In genomic region chr7:50614721-50615518, GRCh38 we compare ENCODE assay signal across 12 cellular contexts. TPM values are rescaled to one million over a fixed set of nuclear protein-coding genes. Genes with fewer than 3 reads are reported as not detected.
DNase-seq lines count a peak whose midpoint lies in the region; ATAC-seq and TF ChIP-seq lines count a peak whose summit lies in the region.
"Had no signal": no experiment of that assay in that cellular context is flagged by ENCODE, and none has a peak within 500 bp of the region (broad histone marks: within the 10 kb centered on the region; RNA-seq: fewer than 3 reads in every experiment).

No MANE protein-coding gene starts in this region.

- peaks cover 11% of the 10 kb centered on the region for H3K4me1 Mint-ChIP-seq in activated CD4-positive, alpha-beta T cell treated with anti-CD3 and anti-CD28 coated beads, Interleukin-2, amount 10 ng/mL, durations not matched to agents 24 days and 14 days
- peaks cover 21% of the 10 kb centered on the region for H3K4me1 Mint-ChIP-seq in stimulated activated effector memory CD8-positive, alpha-beta T cell treated with anti-CD3 and anti-CD28 coated beads, Interleukin-12 subunit alpha, Interleukin-12 subunit beta, amount 100 ng/mL, for 72 hours

- H3K36me3 Mint-ChIP-seq in activated CD4-positive, alpha-beta T cell treated with anti-CD3 and anti-CD28 coated beads, Interleukin-2, amount 10 ng/mL, durations not matched to agents 24 days and 14 days (ENCODE audit: low read depth) = no peaks in the 10 kb centered on the region
- no peaks in the 10 kb centered on the region for H3K36me3 Mint-ChIP-seq in stimulated activated effector memory CD8-positive, alpha-beta T cell treated with anti-CD3 and anti-CD28 coated beads, Interleukin-12 subunit alpha, Interleukin-12 subunit beta, amount 100 ng/mL, for 72 hours
- H3K36me3 Mint-ChIP-seq: activated naive CD4-positive, alpha-beta T cell treated with anti-CD3 and anti-CD28 coated beads, Interleukin-2, amount 50 U/mL, for 72 hours; T-cell had no signal

- intact Hi-C loops in activated CD4-positive, alpha-beta T cell treated with anti-CD3 and anti-CD28 coated beads, Interleukin-2, amount 10 ng/mL, durations not matched to agents 24 days and 14 days (cut with micrococcal nuclease) = loop anchor here (5.0 kb wide), 4 partner anchors 47 to 507 kb away; no protein-coding TSS in a partner anchor

- no peak for TF ChIP-seq CTCF in fibroblast of the aortic adventitia (IDR thresholded peaks at IDR 0.05; ENCODE audit: insufficient read depth, low read length)

- peak; percentile 65 for DNase-seq in activated CD4-positive, alpha-beta T cell treated with anti-CD3 and anti-CD28 coated beads, Interleukin-2, amount 10 ng/mL, durations not matched to agents 24 days and 14 days
- no peak for DNase-seq in activated CD4-positive, alpha-beta T cell treated with anti-CD3 and anti-CD28 coated beads, Interleukin-2, amount 50 U/mL, for 1 hour
- DNase-seq in RPMI8226 (peak; percentile 33), fibroblast of the aortic adventitia (ENCODE audit: low read depth) (peak; percentile 5), GM03348 (ENCODE audit: low spot score) (no peak)
- peak in 1 of 2 donors; percentile 47 for DNase-seq in stimulated activated effector memory CD8-positive, alpha-beta T cell treated with anti-CD3 and anti-CD28 coated beads, Interleukin-12 subunit alpha, Interleukin-12 subunit beta, amount 100 ng/mL, for 72 hours (ENCODE audit: low spot score in 2 of 2)
- DNase-seq: stimulated activated CD4-positive, alpha-beta T cell treated with anti-CD3 and anti-CD28 coated beads, Interleukin-1b, Interleukin-23, amount 100 ng/mL, for 48 hours; T-cell had no signal

- H3K27ac Mint-ChIP-seq in activated CD4-positive, alpha-beta T cell treated with anti-CD3 and anti-CD28 coated beads, Interleukin-2, amount 10 ng/mL, durations not matched to agents 24 days and 14 days = no peak overlapping the region
- no peak overlapping the region for H3K27ac Mint-ChIP-seq in stimulated activated effector memory CD8-positive, alpha-beta T cell treated with anti-CD3 and anti-CD28 coated beads, Interleukin-12 subunit alpha, Interleukin-12 subunit beta, amount 100 ng/mL, for 72 hours

- H3K4me3 Mint-ChIP-seq in activated CD4-positive, alpha-beta T cell treated with anti-CD3 and anti-CD28 coated beads, Interleukin-2, amount 10 ng/mL, durations not matched to agents 24 days and 14 days = no peak overlapping the region
- no peak overlapping the region for H3K4me3 Mint-ChIP-seq in stimulated activated effector memory CD8-positive, alpha-beta T cell treated with anti-CD3 and anti-CD28 coated beads, Interleukin-12 subunit alpha, Interleukin-12 subunit beta, amount 100 ng/mL, for 72 hours
- H3K4me3 Mint-ChIP-seq: T-cell had no signal

- no peak overlapping the region for H3K4me3 ChIP-seq in fibroblast of the aortic adventitia (ENCODE audit: low read depth, low read length)
- H3K4me3 ChIP-seq: BLaER1 treated with 17β-estradiol and CSF1 and Interleukin-3, amounts not matched to agents 10 nM and 100 nM had no signal

- H3K27me3 Mint-ChIP-seq in activated CD4-positive, alpha-beta T cell treated with anti-CD3 and anti-CD28 coated beads, Interleukin-2, amount 10 ng/mL, durations not matched to agents 24 days and 14 days = peaks cover 42% of the 10 kb centered on the region
- H3K27me3 Mint-ChIP-seq: T-cell had no signal

- no peaks in the 10 kb centered on the region for H3K9me3 Mint-ChIP-seq in activated CD4-positive, alpha-beta T cell treated with anti-CD3 and anti-CD28 coated beads, Interleukin-2, amount 10 ng/mL, durations not matched to agents 24 days and 14 days
- no peaks in the 10 kb centered on the region for H3K9me3 Mint-ChIP-seq in stimulated activated effector memory CD8-positive, alpha-beta T cell treated with anti-CD3 and anti-CD28 coated beads, Interleukin-12 subunit alpha, Interleukin-12 subunit beta, amount 100 ng/mL, for 72 hours
- H3K9me3 Mint-ChIP-seq: activated naive CD4-positive, alpha-beta T cell treated with anti-CD3 and anti-CD28 coated beads, Interleukin-2, amount 50 U/mL, for 72 hours; T-cell had no signal

- peak; percentile 45 for ATAC-seq in stimulated activated effector memory CD8-positive, alpha-beta T cell treated with anti-CD3 and anti-CD28 coated beads, Interleukin-12 subunit alpha, Interleukin-12 subunit beta, amount 100 ng/mL, for 72 hours
- ATAC-seq in HG03025 (IDR thresholded peaks at IDR 0.05; ENCODE audit: low FRiP score, unreplicated experiment) (no peak), HG03196 (IDR thresholded peaks at IDR 0.05; ENCODE audit: unreplicated experiment) (no peak)

RNA-seq across cellular contexts. Expression of gene DDC, which starts 49.7 kb away (rescaled TPM):
- total RNA-seq in activated CD4-positive, alpha-beta T cell treated with anti-CD3 and anti-CD28 coated beads, Interleukin-2, amount 10 ng/mL, durations not matched to agents 24 days and 14 days = 0.19 and 0.35 TPM in 2 replicates
- total RNA-seq in fibroblast of the aortic adventitia (ENCODE audit: low replicate concordance) = not detected in 2 replicates
- total RNA-seq: T-cell had no signal

Comparison
In these comparisons a context has a peak if more than half of its experiments do, and no peak if none do; other contexts are left out.
1. DNase-seq: peak in activated CD4-positive, alpha-beta T cell treated with anti-CD3 and anti-CD28 coated beads, Interleukin-2, amount 10 ng/mL, durations not matched to agents 24 days and 14 days (single experiment), RPMI8226 (single experiment) and fibroblast of the aortic adventitia (single experiment); none in activated CD4-positive, alpha-beta T cell treated with anti-CD3 and anti-CD28 coated beads, Interleukin-2, amount 50 U/mL, for 1 hour (single experiment) and GM03348 (single experiment).